In genomic region chr1:32205401-32206370, GRCh38 we compare ENCODE assay signal across 8 cellular contexts. TPM values are rescaled to one million over a fixed set of nuclear protein-coding genes. Genes with fewer than 3 reads are reported as not detected.
DNase-seq lines count a peak whose midpoint lies in the region; ATAC-seq, FAIRE-seq and TF ChIP-seq lines count a peak whose summit lies in the region.

TSS of gene IQCC (plus strand) at chr1:32205671. CDS start at chr1:32205682, 11 bp downstream.

- DNase-seq in GM12892 (ENCODE audit: insufficient read length): peak; percentile 95
- peak; percentile 84 to 96 for DNase-seq in NCI-H526 (lab: John Stamatoyannopoulos, UW)
- DNase-seq in activated CD4-positive, alpha-beta T cell treated with anti-CD3 and anti-CD28 coated beads, Interleukin-2, amount 50 U/mL, for 1 hour: peak; percentile 83
- DNase-seq in cortex of kidney (lab: John Stamatoyannopoulos, UW): peak; percentile 33
- peak; percentile 91 for DNase-seq in left lobe of liver (ENCODE audit: low spot score)
- peak; percentile 84 for DNase-seq in stimulated activated CD4-positive, alpha-beta T cell treated with anti-CD3 and anti-CD28 coated beads, Interleukin-1b, Interleukin-23, amount 100 ng/mL, for 48 hours

- FAIRE-seq in GM12892 (lab: Jason Lieb, UNC): peak; percentile 97

- peak; percentile 59 for ATAC-seq in HG03342 (IDR thresholded peaks at IDR 0.05; ENCODE audit: unreplicated experiment)
- ATAC-seq in left lobe of liver: peak; percentile 91
- no peak for ATAC-seq in HG03442 (IDR thresholded peaks at IDR 0.05; ENCODE audit: unreplicated experiment)

- TF ChIP-seq POLR2A in GM12892 (IDR thresholded peaks at IDR 0.05; ENCODE audit: low read depth, low read length): peak; percentile 77; the same call in 1 of the 2 replicates

RNA-seq across cellular contexts. Expression of gene IQCC, which starts in this region (rescaled TPM):
- 4.7 TPM for polyA plus RNA-seq in GM12892 (2012; ENCODE audit: missing spikeins)
- total RNA-seq in left lobe of liver: 0.53 TPM

Comparison
In these comparisons a context has a peak if more than half of its experiments do, and no peak if none do; other contexts are left out.
1. Peak in DNase-seq and ATAC-seq in left lobe of liver; RNA of the gene not detected or under 1 TPM.
2. DNase-seq: peak in every context shown above with its lines; median percentile 95 in GM12892; 91 in left lobe of liver; 90 in NCI-H526; 84 in stimulated activated CD4-positive, alpha-beta T cell treated with anti-CD3 and anti-CD28 coated beads, Interleukin-1b, Interleukin-23, amount 100 ng/mL, for 48 hours; 83 in activated CD4-positive, alpha-beta T cell treated with anti-CD3 and anti-CD28 coated beads, Interleukin-2, amount 50 U/mL, for 1 hour; 33 in cortex of kidney.